ENCODE assay signal across 1 cellular context in genomic region chr22:28822930-28823481, GRCh38.
TF ChIP-seq lines count a peak whose summit lies in the region.

No MANE protein-coding gene starts in this region.

TF ChIP-seq in GM12878, 131 proteins besides CTCF, POLR2A, EP300 and RAD21 (continued from another document):
- 0 out of 4 replicates have a peak, but pooled peaks of 1 of the 2 experiments have one; percentile 12 for TF ChIP-seq IKZF2 (IDR thresholded peaks at IDR 0.05)
- TF ChIP-seq EGR1 (IDR thresholded peaks at IDR 0.05; ENCODE audit: borderline replicate concordance in 1 of 2, low read depth in 2 of 2, low read length in 2 of 2), result no peak
- TF ChIP-seq HDAC6 (IDR thresholded peaks at IDR 0.05; ENCODE audit: unreplicated experiment), result no peak
